12 cellular contexts compared by ENCODE assay signal in genomic region chr2:47309472-47309951, GRCh38. TPM values are rescaled to one million over a fixed set of nuclear protein-coding genes. Genes with fewer than 3 reads are reported as not detected.
A peak's percentile ranks its signal among the peaks of the same experiment; 100 is the strongest.
DNase-seq lines count a peak whose midpoint lies in the region; ATAC-seq and TF ChIP-seq lines count a peak whose summit lies in the region.
"Had no signal": no experiment of that assay in that cellular context is flagged by ENCODE, and none has a peak within 500 bp of the region (broad histone marks: within the 10 kb centered on the region; RNA-seq: fewer than 3 reads in every experiment).

No MANE protein-coding gene starts in this region.

- in situ Hi-C loops in mammary epithelial cell (cut with MboI; ENCODE audit: low sequenced_read_pairs in 2 of 2): loop anchor here in 1 of 2 donors (25.0 kb wide), 1 partner anchor 672 kb away; no protein-coding TSS in a partner anchor

- H3K4me1 Mint-ChIP-seq in central memory CD8-positive, alpha-beta T cell: no peaks in the 10 kb centered on the region
- peaks cover 38% of the 10 kb centered on the region for H3K4me1 Mint-ChIP-seq in nephron progenitor cell
- H3K4me1 Mint-ChIP-seq: CD4-positive, CD25-positive, alpha-beta regulatory T cell had no signal

- H3K36me3 ChIP-seq in A673 (ENCODE audit: insufficient read depth, low read length, poor library complexity, severe bottlenecking) (no peaks in the 10 kb centered on the region), mammary epithelial cell (ENCODE audit: insufficient read depth, low read length) (no peaks in the 10 kb centered on the region), BE2C (no peaks in the 10 kb centered on the region)
- H3K36me3 ChIP-seq: prostate gland had no signal

- no peak overlapping the region for H2AFZ ChIP-seq in mammary epithelial cell (ENCODE audit: low read depth, low read length)

- TF ChIP-seq CTCF in GM12865 (IDR thresholded peaks at IDR 0.05; ENCODE audit: insufficient read depth, low read depth, low read length, missing control alignments): no peak
- no peak for TF ChIP-seq CTCF in nephron progenitor cell (IDR thresholded peaks at IDR 0.05)
- no peak for TF ChIP-seq CTCF in A673 (conservative IDR thresholded peaks at IDR 0.05; ENCODE audit: low read depth, low read length)
- no peak for TF ChIP-seq CTCF in mammary epithelial cell (conservative IDR thresholded peaks at IDR 0.05 in 1 of 2, IDR thresholded peaks at IDR 0.05 in 1 of 2; ENCODE audit: extremely low read depth in 1 of 2, insufficient read depth in 1 of 2, low read depth in 1 of 2, low read length in 2 of 2)
- no peak for TF ChIP-seq CTCF in BE2C (IDR thresholded peaks at IDR 0.05; ENCODE audit: low read depth, low read length)

- H3K27ac ChIP-seq in A673 (ENCODE audit: low read depth, low read length, poor library complexity, severe bottlenecking): no peak overlapping the region
- no peak overlapping the region for H3K27ac ChIP-seq in mammary epithelial cell (ENCODE audit: insufficient read depth, low read depth, low read length)
- H3K27ac ChIP-seq: prostate gland had no signal

- H3K4me3 ChIP-seq in GM12865 (ENCODE audit: low read depth, low read length) (peak overlapping the region; percentile 17), A673 (ENCODE audit: low read depth, low read length, poor library complexity, severe bottlenecking) (no peak overlapping the region), mammary epithelial cell (replicated peaks in 1 of 3; ENCODE audit: insufficient read depth in 1 of 3, low read depth in 2 of 3, low read length in 3 of 3) (no peak overlapping the region), BE2C (ENCODE audit: low read depth, low read length) (no peak overlapping the region)
- H3K4me3 ChIP-seq: prostate gland had no signal

- H3K9me3 Mint-ChIP-seq in central memory CD8-positive, alpha-beta T cell: no peaks in the 10 kb centered on the region
- no peaks in the 10 kb centered on the region for H3K9me3 Mint-ChIP-seq in nephron progenitor cell
- H3K9me3 Mint-ChIP-seq: CD4-positive, CD25-positive, alpha-beta regulatory T cell had no signal

- H4K20me1 ChIP-seq in mammary epithelial cell (ENCODE audit: insufficient read depth, low read length): no peaks in the 10 kb centered on the region

- CTCF ChIA-PET in A673 (lab: Charles Lee) (interaction anchor here (0.6 kb wide), 1 partner anchor 33 kb away, joined by 8 read pairs; no protein-coding TSS in a partner anchor), mammary epithelial cell (lab: Charles Lee; ENCODE audit: low non-redundant PET) (no interaction called here)

- H3K9ac ChIP-seq in mammary epithelial cell (ENCODE audit: insufficient read depth, low read length): no peak overlapping the region

- no peaks in the 10 kb centered on the region for H3K36me3 Mint-ChIP-seq in central memory CD8-positive, alpha-beta T cell (ENCODE audit: insufficient read depth)
- peaks cover 5% of the 10 kb centered on the region for H3K36me3 Mint-ChIP-seq in nephron progenitor cell (ENCODE audit: low read depth)
- H3K36me3 Mint-ChIP-seq: CD4-positive, CD25-positive, alpha-beta regulatory T cell had no signal

- WGBS in mammary epithelial cell (ENCODE audit: low coverage, missing lambda C conversion rate): 90% methylated on average over 5 of the region's 5 CpGs

- DNase-seq in GM12865 (ENCODE audit: low read depth) (no peak), nephron progenitor cell (no peak), A673 (ENCODE audit: low spot score) (no peak), left lobe of liver (ENCODE audit: low spot score) (no peak), mammary epithelial cell (no peak), BE2C (no peak)
- DNase-seq in central memory CD8-positive, alpha-beta T cell (ENCODE audit: low spot score in 2 of 2): no peak
- DNase-seq: activated effector memory CD4-positive, alpha-beta T cell treated with anti-CD3 and anti-CD28 coated beads, Interleukin-2, amount 50 U/mL, for 16 hours; CD4-positive, CD25-positive, alpha-beta regulatory T cell; NCI-H1092 had no signal

- dilution Hi-C loops in mammary epithelial cell (cut with HindIII; ENCODE audit: low sequenced_read_pairs): no loop called here

- no TSS peak for BruUV-seq in A673 (replicated peaks; lab: Mats Ljungman, UMichigan)
- BruUV-seq in mammary epithelial cell (replicated peaks; lab: Mats Ljungman, UMichigan): no TSS peak

- H3K9me3 ChIP-seq in A673 (ENCODE audit: low read depth, low read length, poor library complexity, severe bottlenecking) (no peaks in the 10 kb centered on the region), mammary epithelial cell (replicated peaks; ENCODE audit: insufficient read depth, low read length) (no peaks in the 10 kb centered on the region), BE2C (no peaks in the 10 kb centered on the region)
- H3K9me3 ChIP-seq: prostate gland had no signal

- H3K27me3 Mint-ChIP-seq in central memory CD8-positive, alpha-beta T cell: peaks cover 16% of the 10 kb centered on the region
- peaks cover 7% of the 10 kb centered on the region for H3K27me3 Mint-ChIP-seq in nephron progenitor cell (ENCODE audit: low read depth, poor library complexity)

- H3K4me3 Mint-ChIP-seq in central memory CD8-positive, alpha-beta T cell: no peak overlapping the region
- H3K4me3 Mint-ChIP-seq in nephron progenitor cell: no peak overlapping the region
- H3K4me3 Mint-ChIP-seq: CD4-positive, CD25-positive, alpha-beta regulatory T cell had no signal

- no peaks in the 10 kb centered on the region for H3K79me2 ChIP-seq in mammary epithelial cell (ENCODE audit: insufficient read depth, low read length)

- peak overlapping the region; percentile 42 for H3K27ac Mint-ChIP-seq in central memory CD8-positive, alpha-beta T cell (ENCODE audit: low read depth)
- H3K27ac Mint-ChIP-seq in nephron progenitor cell: peak overlapping the region; percentile 61

- ATAC-seq in HG03066 (IDR thresholded peaks at IDR 0.05; ENCODE audit: low read depth, unreplicated experiment) (peak; percentile 3), left lobe of liver (no peak)
- ATAC-seq in central memory CD8-positive, alpha-beta T cell (replicated peaks; ENCODE audit: extremely low read depth, poor library complexity, severe bottlenecking): no peak

- H3K27me3 ChIP-seq in A673 (replicated peaks; ENCODE audit: insufficient read depth, low read depth, low read length, poor library complexity): no peaks in the 10 kb centered on the region
- H3K27me3 ChIP-seq in mammary epithelial cell (ENCODE audit: insufficient read depth, low read length): no peaks in the 10 kb centered on the region
- H3K27me3 ChIP-seq in BE2C: no peaks in the 10 kb centered on the region

- intact Hi-C loops in A673 (cut with micrococcal nuclease; ENCODE audit: unreplicated experiment) (no loop called here), mammary epithelial cell (cut with micrococcal nuclease) (no loop called here)

- POLR2A ChIA-PET in A673 (lab: Charles Lee; ENCODE audit: low non-redundant PET): no interaction called here

- H3K4me2 ChIP-seq in mammary epithelial cell (ENCODE audit: insufficient read depth, low read depth, low read length): no peak overlapping the region

- H3K4me1 ChIP-seq in A673 (ENCODE audit: insufficient read depth, low read length, poor library complexity, severe bottlenecking) (no peaks in the 10 kb centered on the region), mammary epithelial cell (ENCODE audit: insufficient read depth, low read length) (peaks cover 14% of the 10 kb centered on the region), BE2C (peaks cover 26% of the 10 kb centered on the region)
- H3K4me1 ChIP-seq: prostate gland had no signal

RNA-seq across cellular contexts. Expression of gene EPCAM, which starts 59.6 kb away (rescaled TPM):
- total RNA-seq in A673 (2021) (0.39 and 0.68 TPM in 2 replicates), left lobe of liver (2.5 TPM), mammary epithelial cell (10 to 100 TPM in 1 of 2 donors, 1 to 10 TPM in 1; 4.0 to 18.2 TPM)
- polyA plus RNA-seq in mammary epithelial cell: 16.8 TPM
- polyA minus RNA-seq in mammary epithelial cell: 34.4 TPM
- polyA plus RNA-seq in BE2C (2012; ENCODE audit: insufficient read depth, insufficient read length, low read depth): 1.2 TPM
- polyA plus RNA-seq: CD4-positive, CD25-positive, alpha-beta regulatory T cell had no signal
